In the genomic region with DNA sequence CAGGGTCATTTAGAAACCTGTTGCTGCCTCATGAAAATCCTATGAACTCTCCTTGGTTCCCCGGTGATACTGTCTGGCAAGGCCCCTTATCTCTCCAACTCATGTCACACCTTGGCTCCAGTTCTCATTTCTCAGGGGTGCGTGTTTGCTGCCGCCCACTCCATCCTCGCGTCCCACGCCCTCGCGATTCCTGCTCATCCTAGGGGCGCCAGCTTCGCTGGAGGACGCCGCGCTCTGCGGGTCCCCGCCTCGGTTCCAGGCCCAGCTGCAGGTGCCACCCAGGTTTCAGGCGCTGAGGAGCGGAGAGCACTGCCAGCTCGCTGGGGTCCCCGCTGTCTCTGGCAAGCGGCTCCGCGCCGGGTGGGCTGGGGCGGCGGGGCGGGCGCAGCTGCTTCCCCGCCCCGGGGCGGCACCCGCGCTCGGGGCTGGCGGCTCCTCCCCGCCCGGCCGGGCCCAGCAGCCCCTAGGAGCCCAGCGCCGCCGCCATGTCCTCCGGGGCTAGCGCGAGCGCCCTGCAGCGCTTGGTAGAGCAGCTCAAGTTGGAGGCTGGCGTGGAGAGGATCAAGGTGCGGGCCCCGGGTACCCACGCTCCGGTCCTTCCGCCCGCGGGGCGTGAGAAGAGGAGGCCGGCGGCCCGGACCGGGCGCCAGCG, we compare ENCODE assay signal across 8 cellular contexts. TPM values are rescaled to one million over a fixed set of nuclear protein-coding genes. Genes with fewer than 3 reads are reported as not detected.
A peak's percentile ranks its signal among the peaks of the same experiment; 100 is the strongest.
DNase-seq lines count a peak whose midpoint lies in the region; ATAC-seq, FAIRE-seq and TF ChIP-seq lines count a peak whose summit lies in the region.

GNG10 (plus strand) TSS at position 456 of the 652 bp plus-strand sequence; CDS start at position 486, 30 bp downstream.

- H3K27me3 ChIP-seq in testis, result no peaks in the 10 kb centered on the region

- H3K4me1 ChIP-seq in testis, result peaks cover 10% of the 10 kb centered on the region

- peak; percentile 1 for DNase-seq in DMS53 treated with DMSO at 0.1 percent for 48 hours (lab: John Stamatoyannopoulos, UW; ENCODE audit: unreplicated experiment)
- peak; percentile 64 for DNase-seq in HTR-8/SVneo (ENCODE audit: insufficient read length, low spot score)
- DNase-seq in SK-N-DZ (ENCODE audit: low spot score), result peak; percentile 64
- peak; percentile 64 for DNase-seq in glutamatergic neuron
- DNase-seq in osteocyte (ENCODE audit: extremely low spot score, unreplicated experiment), result peak; percentile 91
- DNase-seq in testis, result peak; percentile 55

- no peak for FAIRE-seq in HTR-8/SVneo (lab: Jason Lieb, UNC)

- H3K27me3 Mint-ChIP-seq in activated naive CD4-positive, alpha-beta T cell treated with anti-CD3 and anti-CD28 coated beads, Interleukin-2, amount 50 U/mL, for 24 hours, result no peaks in the 10 kb centered on the region
- H3K27me3 Mint-ChIP-seq in glutamatergic neuron (ENCODE audit: unreplicated experiment), result peaks cover 4% of the 10 kb centered on the region
- H3K27me3 Mint-ChIP-seq in osteocyte (ENCODE audit: unreplicated experiment), result no peaks in the 10 kb centered on the region

- intact Hi-C loops in testis (cut with DNase I; ENCODE audit: low total_unique reads), result no loop called here

- H3K4me1 Mint-ChIP-seq in activated naive CD4-positive, alpha-beta T cell treated with anti-CD3 and anti-CD28 coated beads, Interleukin-2, amount 50 U/mL, for 24 hours, result peaks cover 41% of the 10 kb centered on the region
- H3K4me1 Mint-ChIP-seq in glutamatergic neuron (ENCODE audit: low read depth, unreplicated experiment) (peaks cover 7% of the 10 kb centered on the region), osteocyte (ENCODE audit: unreplicated experiment) (peaks cover 18% of the 10 kb centered on the region)

- no peaks in the 10 kb centered on the region for H3K9me3 ChIP-seq in testis

- 0 to 1% methylated on average over 11 to 25 of the region's 61 CpGs for WGBS in testis, 2 donors

- no peak for TF ChIP-seq CTCF in glutamatergic neuron (IDR thresholded peaks at IDR 0.05; ENCODE audit: partially characterized antibody, unreplicated experiment)
- TF ChIP-seq CTCF in osteocyte (IDR thresholded peaks at IDR 0.05), result no peak
- TF ChIP-seq CTCF in testis (IDR thresholded peaks at IDR 0.05), result no peak

- no peaks in the 10 kb centered on the region for H3K36me3 ChIP-seq in testis (ENCODE audit: low read depth, missing control alignments)

- no peak for TF ChIP-seq POLR2A in testis (IDR thresholded peaks at IDR 0.05)

- peak; percentile 69 for ATAC-seq in GM21367 (IDR thresholded peaks at IDR 0.05; ENCODE audit: unreplicated experiment)

- no peaks in the 10 kb centered on the region for H3K9me3 Mint-ChIP-seq in activated naive CD4-positive, alpha-beta T cell treated with anti-CD3 and anti-CD28 coated beads, Interleukin-2, amount 50 U/mL, for 24 hours
- H3K9me3 Mint-ChIP-seq in glutamatergic neuron (ENCODE audit: unreplicated experiment) (peaks cover 17% of the 10 kb centered on the region), osteocyte (ENCODE audit: unreplicated experiment) (no peaks in the 10 kb centered on the region)

- peak within 1 kb of the TSS; percentile 48 to 81 for H3K27ac ChIP-seq in testis

- peak within 1 kb of the TSS; percentile 98 for H3K4me3 Mint-ChIP-seq in activated naive CD4-positive, alpha-beta T cell treated with anti-CD3 and anti-CD28 coated beads, Interleukin-2, amount 50 U/mL, for 24 hours
- H3K4me3 Mint-ChIP-seq in glutamatergic neuron (ENCODE audit: unreplicated experiment) (peak within 1 kb of the TSS; percentile 97), osteocyte (ENCODE audit: unreplicated experiment) (peak within 1 kb of the TSS; percentile 99)

- H3K27ac Mint-ChIP-seq in activated naive CD4-positive, alpha-beta T cell treated with anti-CD3 and anti-CD28 coated beads, Interleukin-2, amount 50 U/mL, for 24 hours, result peak within 1 kb of the TSS; percentile 88
- peak within 1 kb of the TSS; percentile 74 for H3K27ac Mint-ChIP-seq in glutamatergic neuron (ENCODE audit: unreplicated experiment)
- peak within 1 kb of the TSS; percentile 95 for H3K27ac Mint-ChIP-seq in osteocyte (ENCODE audit: unreplicated experiment)

- H3K4me3 ChIP-seq in testis, result peak within 1 kb of the TSS; percentile 71 to 82

- no peaks in the 10 kb centered on the region for H3K36me3 Mint-ChIP-seq in activated naive CD4-positive, alpha-beta T cell treated with anti-CD3 and anti-CD28 coated beads, Interleukin-2, amount 50 U/mL, for 24 hours
- no peaks in the 10 kb centered on the region for H3K36me3 Mint-ChIP-seq in glutamatergic neuron (ENCODE audit: unreplicated experiment)
- peaks cover 8% of the 10 kb centered on the region for H3K36me3 Mint-ChIP-seq in osteocyte (ENCODE audit: unreplicated experiment)

RNA-seq across cellular contexts. Expression of gene GNG10, which starts in this region (rescaled TPM):
- 101 and 110 TPM in 2 replicates for polyA plus RNA-seq in SK-N-DZ (2014; cell fraction: cytosol; rRNA removed)
- polyA plus RNA-seq in SK-N-DZ (2014; cell fraction: nucleus; rRNA removed), result 56.8 and 81.3 TPM in 2 replicates
- total RNA-seq in glutamatergic neuron (ENCODE audit: unreplicated experiment), result 17.1 TPM
- total RNA-seq in osteocyte, result 33.2 and 36.4 TPM in 2 replicates
- 10 to 100 TPM; 37.1 to 38.3 TPM for total RNA-seq in testis
- polyA plus RNA-seq in testis (ENCODE audit: insufficient read depth, low read depth, low replicate concordance), result 35.9 TPM

Comparison
In these comparisons a context has a peak if more than half of its experiments do, and no peak if none do; other contexts are left out.
1. Peak in every context shown above with its lines: DNase-seq, ATAC-seq, H3K4me3 ChIP-seq and H3K27ac ChIP-seq.
2. DNase-seq: peak in every context shown above with its lines; median percentile 91 in osteocyte; 64 in HTR-8/SVneo; 64 in SK-N-DZ; 64 in glutamatergic neuron; 55 in testis; 1 in DMS53 treated with DMSO at 0.1 percent for 48 hours.